Comparison of ENCODE assay signal across 25 cellular contexts in genomic region chr13:31263346-31263745, GRCh38.
"Had no signal": no experiment of that assay in that cellular context is flagged by ENCODE, and none has a peak within 500 bp of the region (broad histone marks: within the 10 kb centered on the region; RNA-seq: fewer than 3 reads in every experiment).

No MANE protein-coding gene starts in this region.

- H3K4me3 ChIP-seq: body of pancreas, colonic mucosa, esophagus squamous epithelium, gastroesophageal sphincter had no signal

- H3K27me3 Mint-ChIP-seq: activated CD4-positive, alpha-beta T cell treated with anti-CD3 and anti-CD28 coated beads for 36 hours; activated CD8-positive, alpha-beta T cell treated with anti-CD3 and anti-CD28 coated beads for 36 hours; activated naive CD8-positive, alpha-beta T cell; activated T-helper 17 cell treated with anti-CD3 and anti-CD28 coated beads, Interleukin-2, amount 50 U/mL, for 72 hours had no signal

- H3K27ac Mint-ChIP-seq: activated CD4-positive, alpha-beta T cell treated with anti-CD3 and anti-CD28 coated beads for 36 hours; activated CD8-positive, alpha-beta T cell treated with anti-CD3 and anti-CD28 coated beads for 36 hours; activated naive CD8-positive, alpha-beta T cell; activated T-helper 17 cell treated with anti-CD3 and anti-CD28 coated beads, Interleukin-2, amount 50 U/mL, for 72 hours had no signal

- H3K4me3 Mint-ChIP-seq: activated CD4-positive, alpha-beta T cell treated with anti-CD3 and anti-CD28 coated beads for 36 hours; activated CD8-positive, alpha-beta T cell treated with anti-CD3 and anti-CD28 coated beads for 36 hours; activated naive CD8-positive, alpha-beta T cell; activated T-cell treated with anti-CD3 and anti-CD28 coated beads, Interleukin-2, amount 50 U/mL, for 4 hours; activated T-helper 17 cell treated with anti-CD3 and anti-CD28 coated beads, Interleukin-2, amount 50 U/mL, for 72 hours had no signal

- ATAC-seq: activated CD4-positive, alpha-beta T cell treated with anti-CD3 and anti-CD28 coated beads for 36 hours; activated CD8-positive, alpha-beta T cell treated with anti-CD3 and anti-CD28 coated beads for 36 hours; activated T-cell treated with anti-CD3 and anti-CD28 coated beads, Interleukin-2, amount 50 U/mL, for 4 hours; activated T-helper 17 cell treated with anti-CD3 and anti-CD28 coated beads, Interleukin-2, amount 50 U/mL, for 72 hours; body of pancreas; gastroesophageal sphincter had no signal

- H3K4me1 ChIP-seq: body of pancreas, colonic mucosa, gastroesophageal sphincter had no signal

- DNase-seq: activated CD4-positive, alpha-beta T cell treated with anti-CD3 and anti-CD28 coated beads for 36 hours; activated CD4-positive, alpha-beta T cell treated with anti-CD3 and anti-CD28 coated beads, Interleukin-2, amount 50 U/mL, for 1 hour; activated CD4-positive, alpha-beta T cell treated with anti-CD3 and anti-CD28 coated beads, Interleukin-2, amount 50 U/mL, for 48 hours; activated CD4-positive, CD25-positive, alpha-beta regulatory T cell; activated CD4-positive, CD25-positive, alpha-beta regulatory T cell treated with anti-CD3 and anti-CD28 coated beads, Interleukin-2, amount 50 U/mL, for 72 hours; activated CD8-positive, alpha-beta memory T cell treated with anti-CD3 and anti-CD28 coated beads for 24 hours; activated CD8-positive, alpha-beta T cell treated with anti-CD3 and anti-CD28 coated beads for 36 hours; activated effector memory CD4-positive, alpha-beta T cell treated with Interleukin-2 at 50 U/mL for 16 hours; activated gamma-delta T cell treated with Interleukin-2 at 50 U/mL for 16 hours; activated naive CD4-positive, alpha-beta T cell treated with anti-CD3 and anti-CD28 coated beads, Interleukin-2, amount 50 U/mL, for 16 hours; activated naive CD4-positive, alpha-beta T cell treated with Interleukin-2 at 50 U/mL for 16 hours; activated T-cell treated with anti-CD3 and anti-CD28 coated beads, Interleukin-2, amount 50 U/mL, for 4 hours; amniotic stem cell; anterior cingulate cortex; body of pancreas; caudate nucleus; colonic mucosa; effector CD8-positive, alpha-beta T cell; esophagus squamous epithelium; foreskin melanocyte; head of caudate nucleus; T-helper 2 cell had no signal

- H3K36me3 ChIP-seq: colonic mucosa had no signal

- H3K4me1 Mint-ChIP-seq: activated CD4-positive, alpha-beta T cell treated with anti-CD3 and anti-CD28 coated beads for 36 hours; activated T-helper 17 cell treated with anti-CD3 and anti-CD28 coated beads, Interleukin-2, amount 50 U/mL, for 72 hours had no signal

- H3K9me3 ChIP-seq: body of pancreas, colonic mucosa had no signal

- H3K9me3 Mint-ChIP-seq: activated CD8-positive, alpha-beta T cell treated with anti-CD3 and anti-CD28 coated beads for 36 hours; activated T-cell treated with anti-CD3 and anti-CD28 coated beads, Interleukin-2, amount 50 U/mL, for 4 hours; activated T-helper 17 cell treated with anti-CD3 and anti-CD28 coated beads, Interleukin-2, amount 50 U/mL, for 72 hours had no signal
